ENCODE assay signal across 8 cellular contexts in genomic region chr20:31738729-31739549, GRCh38. TPM values are rescaled to one million over a fixed set of nuclear protein-coding genes. Genes with fewer than 3 reads are reported as not detected.
A peak's percentile ranks its signal among the peaks of the same experiment; 100 is the strongest.
DNase-seq lines count a peak whose midpoint lies in the region; ATAC-seq and TF ChIP-seq lines count a peak whose summit lies in the region.

Gene TPX2 (plus strand): TSS chr20:31739290. CDS start chr20:31757477, 18,187 bp downstream.

- ATAC-seq in GM21576 (IDR thresholded peaks at IDR 0.05; ENCODE audit: unreplicated experiment), result peak; percentile 99

- peak; percentile 97 for DNase-seq in DMS53 treated with DMSO at 0.1 percent for 48 hours (lab: John Stamatoyannopoulos, UW; ENCODE audit: unreplicated experiment)
- DNase-seq in OCI-M1 (lab: John Stamatoyannopoulos, UW), result peak; percentile 99
- peak; percentile 86 for DNase-seq in activated T-cell treated with anti-CD3 and anti-CD28 coated beads for 24 hours (ENCODE audit: low read depth)
- no peak for DNase-seq in epithelial cell of proximal tubule (ENCODE audit: low read depth)
- peak; percentile 96 for DNase-seq in mucosa of gallbladder (ENCODE audit: low spot score)
- DNase-seq in stimulated activated CD8-positive, alpha-beta memory T cell treated with anti-CD3 and anti-CD28 coated beads, Interleukin-4, amount 100 ng/mL, for 48 hours, result peak; percentile 89

- no peak for TF ChIP-seq CTCF in epithelial cell of proximal tubule (conservative IDR thresholded peaks at IDR 0.05; ENCODE audit: low read depth, low read length)

- peak within 1 kb of the TSS; percentile 67 for H3K4me3 ChIP-seq in epithelial cell of proximal tubule (ENCODE audit: low read depth, low read length)

- no peak for TF ChIP-seq RAD21 in Ishikawa (IDR thresholded peaks at IDR 0.05; ENCODE audit: low read depth)

- TF ChIP-seq EP300 in Ishikawa (IDR thresholded peaks at IDR 0.05; ENCODE audit: borderline replicate concordance), result peak; percentile 39; the same call in 1 of the 2 replicates

TF ChIP-seq in Ishikawa, 13 proteins besides CTCF, POLR2A, EP300 and RAD21:
- TF ChIP-seq CEBPB (IDR thresholded peaks at IDR 0.05) (no peak), MAX (IDR thresholded peaks at IDR 0.05) (peak; percentile 68), TCF12 (IDR thresholded peaks at IDR 0.05; ENCODE audit: low read depth) (no peak; the same call in 1 of the 2 replicates), ZBTB7A (IDR thresholded peaks at IDR 0.05; ENCODE audit: low read depth) (0 out of 2 replicates have a peak, but pooled peaks have one; percentile 43), NFIC (IDR thresholded peaks at IDR 0.05) (peak; percentile 56; the same call in 1 of the 2 replicates), USF1 (IDR thresholded peaks at IDR 0.05) (no peak), YY1 (IDR thresholded peaks at IDR 0.05; ENCODE audit: low read depth) (no peak), TEAD4 (IDR thresholded peaks at IDR 0.05) (0 out of 2 replicates have a peak, but pooled peaks have one; percentile 12), TAF1 (IDR thresholded peaks at IDR 0.05; ENCODE audit: low read depth) (peak; percentile 56; the same call in 1 of the 2 replicates), EGR1 (IDR thresholded peaks at IDR 0.05) (no peak), REST (IDR thresholded peaks at IDR 0.05; ENCODE audit: low read depth) (no peak), CREB1 (IDR thresholded peaks at IDR 0.05; ENCODE audit: low read depth) (peak; percentile 51), FOXM1 (IDR thresholded peaks at IDR 0.05; ENCODE audit: borderline replicate concordance, low read depth) (peak; percentile 99)

RNA-seq across cellular contexts. Expression of gene TPX2, which starts in this region (rescaled TPM):
- total RNA-seq in epithelial cell of proximal tubule (126 and 147 TPM in 2 replicates), mucosa of gallbladder (2.6 TPM)

Comparison
In these comparisons a context has a peak if more than half of its experiments do, and no peak if none do; other contexts are left out.
1. RNA of gene TPX2 (total RNA-seq): 126 to 147 TPM in epithelial cell of proximal tubule; 2.6 TPM in mucosa of gallbladder (single experiment); every median in the first group is over 10 times any median in the second.